1 cellular context compared by ENCODE assay signal in the genomic region with DNA sequence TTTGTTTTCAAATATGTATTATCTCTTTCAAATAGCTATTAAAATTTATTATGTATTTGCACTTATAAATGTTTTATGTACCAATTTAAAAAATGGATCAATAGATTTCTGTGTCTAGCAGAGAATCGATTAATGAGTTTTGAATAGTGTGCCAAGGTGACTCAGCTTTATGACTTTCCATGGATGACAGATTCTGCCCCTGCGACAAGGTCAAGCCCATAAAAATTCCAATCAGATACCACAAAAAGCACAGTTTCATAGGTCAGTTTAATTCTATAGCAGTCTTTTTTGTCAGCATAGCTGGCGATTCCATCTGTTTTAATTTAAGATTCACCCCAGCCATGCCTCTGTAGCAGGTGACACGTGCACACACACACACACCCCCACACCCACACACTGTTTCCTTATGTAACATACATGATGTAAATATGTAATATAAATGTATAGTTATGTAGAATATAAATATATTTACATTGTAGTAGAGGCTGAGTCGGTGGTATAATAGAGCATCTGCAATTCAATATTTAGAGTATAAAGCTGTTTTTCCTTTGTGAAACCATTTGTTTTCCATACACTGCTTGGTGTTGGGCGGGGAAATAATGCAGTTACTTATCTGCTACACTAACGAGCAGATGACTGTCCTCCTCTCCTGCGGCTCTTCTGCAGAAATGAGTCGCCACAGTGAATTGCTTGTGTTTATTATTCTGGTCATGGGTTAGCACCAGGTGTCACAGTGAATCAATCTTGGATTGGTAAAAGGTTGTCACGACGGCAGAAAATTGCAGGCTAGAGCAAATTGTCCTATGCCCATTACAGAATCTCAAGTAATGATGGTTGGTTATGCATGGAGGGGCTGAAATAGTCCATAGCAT.
TF ChIP-seq lines count a peak whose summit lies in the region.

No MANE protein-coding gene starts in this region.

TF ChIP-seq in HEK293, 187 proteins besides CTCF, POLR2A, EP300 and RAD21 (continued from another document):
- TF ChIP-seq, protein P1, sequence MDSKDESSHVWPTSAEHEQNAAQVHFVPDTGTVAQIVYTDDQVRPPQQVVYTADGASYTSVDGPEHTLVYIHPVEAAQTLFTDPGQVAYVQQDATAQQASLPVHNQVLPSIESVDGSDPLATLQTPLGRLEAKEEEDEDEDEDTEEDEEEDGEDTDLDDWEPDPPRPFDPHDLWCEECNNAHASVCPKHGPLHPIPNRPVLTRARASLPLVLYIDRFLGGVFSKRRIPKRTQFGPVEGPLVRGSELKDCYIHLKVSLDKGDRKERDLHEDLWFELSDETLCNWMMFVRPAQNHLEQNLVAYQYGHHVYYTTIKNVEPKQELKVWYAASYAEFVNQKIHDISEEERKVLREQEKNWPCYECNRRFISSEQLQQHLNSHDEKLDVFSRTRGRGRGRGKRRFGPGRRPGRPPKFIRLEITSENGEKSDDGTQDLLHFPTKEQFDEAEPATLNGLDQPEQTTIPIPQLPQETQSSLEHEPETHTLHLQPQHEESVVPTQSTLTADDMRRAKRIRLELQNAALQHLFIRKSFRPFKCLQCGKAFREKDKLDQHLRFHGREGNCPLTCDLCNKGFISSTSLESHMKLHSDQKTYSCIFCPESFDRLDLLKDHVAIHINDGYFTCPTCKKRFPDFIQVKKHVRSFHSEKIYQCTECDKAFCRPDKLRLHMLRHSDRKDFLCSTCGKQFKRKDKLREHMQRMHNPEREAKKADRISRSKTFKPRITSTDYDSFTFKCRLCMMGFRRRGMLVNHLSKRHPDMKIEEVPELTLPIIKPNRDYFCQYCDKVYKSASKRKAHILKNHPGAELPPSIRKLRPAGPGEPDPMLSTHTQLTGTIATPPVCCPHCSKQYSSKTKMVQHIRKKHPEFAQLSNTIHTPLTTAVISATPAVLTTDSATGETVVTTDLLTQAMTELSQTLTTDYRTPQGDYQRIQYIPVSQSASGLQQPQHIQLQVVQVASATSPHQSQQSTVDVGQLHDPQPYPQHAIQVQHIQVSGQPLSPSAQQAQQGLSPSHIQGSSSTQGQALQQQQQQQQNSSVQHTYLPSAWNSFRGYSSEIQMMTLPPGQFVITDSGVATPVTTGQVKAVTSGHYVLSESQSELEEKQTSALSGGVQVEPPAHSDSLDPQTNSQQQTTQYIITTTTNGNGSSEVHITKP (tag by site-specific recombination; IDR thresholded peaks at IDR 0.05): no peak
- TF ChIP-seq ZNF274 (IDR thresholded peaks at IDR 0.05; ENCODE audit: low read length) (no peak), ZNF274 (tag by site-specific recombination; IDR thresholded peaks at IDR 0.05; ENCODE audit: borderline replicate concordance) (no peak), ZNF2 (tag by site-specific recombination; IDR thresholded peaks at IDR 0.05) (no peak), SALL2 (tag by site-specific recombination; IDR thresholded peaks at IDR 0.05; ENCODE audit: borderline replicate concordance) (no peak), ZFHX2 (tag by site-specific recombination; conservative IDR thresholded peaks at IDR 0.05) (peak; percentile 40), ZNF335 (tag by site-specific recombination; conservative IDR thresholded peaks at IDR 0.05) (no peak), ZNF544 (tag by site-specific recombination; IDR thresholded peaks at IDR 0.05) (no peak), ZNF175 (tag by site-specific recombination; IDR thresholded peaks at IDR 0.05) (no peak), ZNF629 (tag by site-specific recombination; IDR thresholded peaks at IDR 0.05) (peak; percentile 31; the same call in 1 of the 2 replicates), KLF1 (tag by site-specific recombination; IDR thresholded peaks at IDR 0.05) (no peak), ZIC2 (tag by site-specific recombination; IDR thresholded peaks at IDR 0.05) (peak; percentile 63), ZNF792 (tag by site-specific recombination; IDR thresholded peaks at IDR 0.05) (no peak), IKZF3 (tag by site-specific recombination; IDR thresholded peaks at IDR 0.05) (0 out of 2 replicates have a peak, but pooled peaks have one; percentile 16), ZNF76 (tag by site-specific recombination; IDR thresholded peaks at IDR 0.05; ENCODE audit: borderline replicate concordance, low read depth) (no peak), ZNF24 (tag by site-specific recombination; IDR thresholded peaks at IDR 0.05) (no peak), ZNF114 (tag by site-specific recombination; IDR thresholded peaks at IDR 0.05) (no peak), ZNF843 (tag by site-specific recombination; IDR thresholded peaks at IDR 0.05) (peak; percentile 7), ZNF529 (tag by site-specific recombination; IDR thresholded peaks at IDR 0.05; ENCODE audit: insufficient replicate concordance) (no peak), OSR2 (tag by site-specific recombination; IDR thresholded peaks at IDR 0.05) (peak; percentile 39; the same call in 1 of the 2 replicates), ZBTB1 (tag by site-specific recombination; IDR thresholded peaks at IDR 0.05) (no peak), ZNF521 (tag by site-specific recombination; IDR thresholded peaks at IDR 0.05) (no peak), ZXDB (tag by site-specific recombination; IDR thresholded peaks at IDR 0.05) (peak; percentile 36), FEZF1 (tag by site-specific recombination; IDR thresholded peaks at IDR 0.05) (peak; percentile 90), ZNF571 (tag by site-specific recombination; IDR thresholded peaks at IDR 0.05) (no peak), ZFP3 (tag by site-specific recombination; IDR thresholded peaks at IDR 0.05; ENCODE audit: low read depth) (no peak), ZNF510 (tag by site-specific recombination; IDR thresholded peaks at IDR 0.05; ENCODE audit: insufficient replicate concordance) (no peak), ZNF660 (tag by site-specific recombination; IDR thresholded peaks at IDR 0.05) (no peak), ZNF19 (tag by site-specific recombination; IDR thresholded peaks at IDR 0.05; ENCODE audit: low read depth) (no peak), ZNF596 (tag by site-specific recombination; IDR thresholded peaks at IDR 0.05) (no peak), ZNF677 (tag by site-specific recombination; IDR thresholded peaks at IDR 0.05) (no peak), HOXD13 (CRISPR knock-in tag; IDR thresholded peaks at IDR 0.05; ENCODE audit: borderline replicate concordance) (no peak), SETDB1 (IDR thresholded peaks at IDR 0.05; ENCODE audit: insufficient read length, low read length) (no peak)
- TF ChIP-seq, protein P2, sequence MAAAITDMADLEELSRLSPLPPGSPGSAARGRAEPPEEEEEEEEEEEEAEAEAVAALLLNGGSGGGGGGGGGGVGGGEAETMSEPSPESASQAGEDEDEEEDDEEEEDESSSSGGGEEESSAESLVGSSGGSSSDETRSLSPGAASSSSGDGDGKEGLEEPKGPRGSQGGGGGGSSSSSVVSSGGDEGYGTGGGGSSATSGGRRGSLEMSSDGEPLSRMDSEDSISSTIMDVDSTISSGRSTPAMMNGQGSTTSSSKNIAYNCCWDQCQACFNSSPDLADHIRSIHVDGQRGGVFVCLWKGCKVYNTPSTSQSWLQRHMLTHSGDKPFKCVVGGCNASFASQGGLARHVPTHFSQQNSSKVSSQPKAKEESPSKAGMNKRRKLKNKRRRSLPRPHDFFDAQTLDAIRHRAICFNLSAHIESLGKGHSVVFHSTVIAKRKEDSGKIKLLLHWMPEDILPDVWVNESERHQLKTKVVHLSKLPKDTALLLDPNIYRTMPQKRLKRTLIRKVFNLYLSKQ (tag by site-specific recombination; IDR thresholded peaks at IDR 0.05; ENCODE audit: borderline replicate concordance): no peak
- TF ChIP-seq, protein P3, sequence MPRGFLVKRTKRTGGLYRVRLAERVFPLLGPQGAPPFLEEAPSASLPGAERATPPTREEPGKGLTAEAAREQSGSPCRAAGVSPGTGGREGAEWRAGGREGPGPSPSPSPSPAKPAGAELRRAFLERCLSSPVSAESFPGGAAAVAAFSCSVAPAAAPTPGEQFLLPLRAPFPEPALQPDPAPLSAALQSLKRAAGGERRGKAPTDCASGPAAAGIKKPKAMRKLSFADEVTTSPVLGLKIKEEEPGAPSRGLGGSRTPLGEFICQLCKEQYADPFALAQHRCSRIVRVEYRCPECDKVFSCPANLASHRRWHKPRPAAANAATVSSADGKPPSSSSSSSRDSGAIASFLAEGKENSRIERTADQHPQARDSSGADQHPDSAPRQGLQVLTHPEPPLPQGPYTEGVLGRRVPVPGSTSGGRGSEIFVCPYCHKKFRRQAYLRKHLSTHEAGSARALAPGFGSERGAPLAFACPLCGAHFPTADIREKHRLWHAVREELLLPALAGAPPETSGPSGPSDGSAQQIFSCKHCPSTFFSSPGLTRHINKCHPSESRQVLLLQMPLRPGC (tag by site-specific recombination; IDR thresholded peaks at IDR 0.05): 0 out of 2 replicates have a peak, but pooled peaks have one; percentile 14
- TF ChIP-seq, protein P4, sequence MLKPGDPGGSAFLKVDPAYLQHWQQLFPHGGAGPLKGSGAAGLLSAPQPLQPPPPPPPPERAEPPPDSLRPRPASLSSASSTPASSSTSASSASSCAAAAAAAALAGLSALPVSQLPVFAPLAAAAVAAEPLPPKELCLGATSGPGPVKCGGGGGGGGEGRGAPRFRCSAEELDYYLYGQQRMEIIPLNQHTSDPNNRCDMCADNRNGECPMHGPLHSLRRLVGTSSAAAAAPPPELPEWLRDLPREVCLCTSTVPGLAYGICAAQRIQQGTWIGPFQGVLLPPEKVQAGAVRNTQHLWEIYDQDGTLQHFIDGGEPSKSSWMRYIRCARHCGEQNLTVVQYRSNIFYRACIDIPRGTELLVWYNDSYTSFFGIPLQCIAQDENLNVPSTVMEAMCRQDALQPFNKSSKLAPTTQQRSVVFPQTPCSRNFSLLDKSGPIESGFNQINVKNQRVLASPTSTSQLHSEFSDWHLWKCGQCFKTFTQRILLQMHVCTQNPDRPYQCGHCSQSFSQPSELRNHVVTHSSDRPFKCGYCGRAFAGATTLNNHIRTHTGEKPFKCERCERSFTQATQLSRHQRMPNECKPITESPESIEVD (tag by site-specific recombination; IDR thresholded peaks at IDR 0.05): peak; percentile 31; the same call in 1 of the 2 replicates
